8 cellular contexts compared by ENCODE assay signal in the genomic region with DNA sequence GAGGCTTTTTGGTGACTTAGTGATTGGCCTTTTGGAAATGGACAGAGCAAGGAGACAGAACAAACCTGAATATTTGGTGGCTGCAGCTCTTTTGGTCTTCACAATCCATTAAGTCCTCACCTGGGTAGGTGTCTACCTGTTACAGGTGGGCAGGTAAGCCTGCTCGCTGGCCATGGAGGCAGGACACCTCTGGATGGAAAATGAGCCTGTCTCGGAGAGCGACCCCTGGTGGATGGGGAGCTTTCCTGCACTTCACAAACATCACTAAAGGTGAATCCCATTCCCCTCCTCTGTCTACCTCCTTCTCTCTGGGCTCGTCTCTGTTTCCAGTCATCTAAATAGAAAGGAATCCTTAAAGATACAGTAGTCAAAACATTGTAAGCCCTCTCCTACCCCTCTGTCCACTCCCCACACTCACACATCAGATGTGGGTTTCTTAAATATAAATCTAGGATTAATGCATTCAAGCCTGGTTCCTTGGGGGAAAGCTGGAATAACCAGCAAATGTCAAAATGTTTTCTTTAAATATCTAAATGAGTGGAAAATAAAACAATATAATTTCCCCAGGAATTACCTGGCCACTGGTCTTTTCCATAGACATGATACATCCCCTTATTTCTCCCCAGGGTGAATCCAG.
DNase-seq lines count a peak whose midpoint lies in the region; ATAC-seq and TF ChIP-seq lines count a peak whose summit lies in the region.

No MANE protein-coding gene starts in this region.

- H3K9me3 Mint-ChIP-seq in CD4-positive, CD25-positive, alpha-beta regulatory T cell = no peaks in the 10 kb centered on the region
- H3K9me3 Mint-ChIP-seq in T-helper 2 cell treated with Interferon-gamma antibody and Interleukin-4, amounts not matched to agents 5 μg/mL and 100 μg/mL, for 36 hours = no peaks in the 10 kb centered on the region
- H3K9me3 Mint-ChIP-seq in natural killer cell = no peaks in the 10 kb centered on the region

- 12 to 22% methylated on average over 4 of the region's 4 CpGs for WGBS in body of pancreas, 2 donors
- WGBS in upper lobe of left lung, 2 donors = 13 to 14% methylated on average over 4 of the region's 4 CpGs

- no peak overlapping the region for H3K4me3 ChIP-seq in CD4-positive, CD25-positive, alpha-beta regulatory T cell (ENCODE audit: low read depth, low read length)
- no peak overlapping the region for H3K4me3 ChIP-seq in body of pancreas
- no peak overlapping the region for H3K4me3 ChIP-seq in upper lobe of left lung

- peaks cover 0 to 19% (median 5%) of the 10 kb centered on the region in 4 donors for H3K4me1 Mint-ChIP-seq in CD4-positive, CD25-positive, alpha-beta regulatory T cell
- H3K4me1 Mint-ChIP-seq in T-helper 2 cell treated with Interferon-gamma antibody and Interleukin-4, amounts not matched to agents 5 μg/mL and 100 μg/mL, for 36 hours (ENCODE audit: low read depth) = peaks cover 7% of the 10 kb centered on the region
- no peaks in the 10 kb centered on the region for H3K4me1 Mint-ChIP-seq in natural killer cell

- intact Hi-C loops in body of pancreas (cut with DNase I) = no loop called here
- intact Hi-C loops in natural killer cell (cut with micrococcal nuclease) = loop anchor here (1.0 to 2.0 kb wide), 4 partner anchors 52 to 314 kb away; no protein-coding TSS in a partner anchor

- no peaks in the 10 kb centered on the region for H3K36me3 Mint-ChIP-seq in CD4-positive, CD25-positive, alpha-beta regulatory T cell
- no peaks in the 10 kb centered on the region for H3K36me3 Mint-ChIP-seq in T-helper 2 cell treated with Interferon-gamma antibody and Interleukin-4, amounts not matched to agents 5 μg/mL and 100 μg/mL, for 36 hours (ENCODE audit: low read depth)
- H3K36me3 Mint-ChIP-seq in natural killer cell = no peaks in the 10 kb centered on the region

- H3K4me1 ChIP-seq in CD4-positive, CD25-positive, alpha-beta regulatory T cell (ENCODE audit: control insufficient read depth, insufficient read depth, low read length, poor library complexity, severe bottlenecking) = peaks cover 11% of the 10 kb centered on the region
- H3K4me1 ChIP-seq in body of pancreas = peaks cover 4% of the 10 kb centered on the region
- H3K4me1 ChIP-seq in upper lobe of left lung = no peaks in the 10 kb centered on the region

- H3K4me3 Mint-ChIP-seq in CD4-positive, CD25-positive, alpha-beta regulatory T cell = no peak overlapping the region
- H3K4me3 Mint-ChIP-seq in T-helper 2 cell treated with Interferon-gamma antibody and Interleukin-4, amounts not matched to agents 5 μg/mL and 100 μg/mL, for 36 hours = no peak overlapping the region
- no peak overlapping the region for H3K4me3 Mint-ChIP-seq in natural killer cell

- H3K27me3 Mint-ChIP-seq in CD4-positive, CD25-positive, alpha-beta regulatory T cell = peaks cover 5% of the 10 kb centered on the region
- no peaks in the 10 kb centered on the region for H3K27me3 Mint-ChIP-seq in T-helper 2 cell treated with Interferon-gamma antibody and Interleukin-4, amounts not matched to agents 5 μg/mL and 100 μg/mL, for 36 hours (ENCODE audit: low read depth)
- H3K27me3 Mint-ChIP-seq in natural killer cell (ENCODE audit: low read depth in 2 of 2) = no peaks in the 10 kb centered on the region

- peak in 1 of 2 donors; percentile 34 for ATAC-seq in CD4-positive, CD25-positive, alpha-beta regulatory T cell (ENCODE audit: low read depth in 2 of 2)
- ATAC-seq in HG03442 (IDR thresholded peaks at IDR 0.05; ENCODE audit: unreplicated experiment) (peak; percentile 52), body of pancreas (no peak), natural killer cell (peak; percentile 60 to 80 (median 64)), upper lobe of left lung (ENCODE audit: low FRiP score in 2 of 2) (peak in 1 of 2 donors; percentile 48)

- TF ChIP-seq CTCF in body of pancreas (IDR thresholded peaks at IDR 0.05) (peak; percentile 22 to 53 (median 39)), natural killer cell (IDR thresholded peaks at IDR 0.05) (peak; percentile 94), upper lobe of left lung (IDR thresholded peaks at IDR 0.05) (peak in 5 of 6 experiments; percentile 50 to 65 (median 58))

- no peak overlapping the region for H3K27ac ChIP-seq in CD4-positive, CD25-positive, alpha-beta regulatory T cell (ENCODE audit: insufficient read depth, low read length, poor library complexity, severe bottlenecking)
- H3K27ac ChIP-seq in body of pancreas = no peak overlapping the region
- H3K27ac ChIP-seq in upper lobe of left lung = no peak overlapping the region

- DNase-seq in CD4-positive, CD25-positive, alpha-beta regulatory T cell = peak; percentile 28 to 50 (median 38)
- peak; percentile 16 for DNase-seq in T-helper 2 cell treated with Interferon-gamma antibody and Interleukin-4, amounts not matched to agents 5 μg/mL and 100 μg/mL, for 36 hours (ENCODE audit: low spot score)
- DNase-seq in body of pancreas (peak in 3 of 4 donors; percentile 20 to 47 (median 30)), natural killer cell (peak; percentile 56), upper lobe of left lung (peak in 1 of 2 donors; percentile 61), middle frontal gyrus (ENCODE audit: extremely low spot score, low spot score) (no peak), NCI-H510A (lab: John Stamatoyannopoulos, UW) (no peak)

- peak overlapping the region in 1 of 3 donors; percentile 32 for H3K27ac Mint-ChIP-seq in CD4-positive, CD25-positive, alpha-beta regulatory T cell
- no peak overlapping the region for H3K27ac Mint-ChIP-seq in T-helper 2 cell treated with Interferon-gamma antibody and Interleukin-4, amounts not matched to agents 5 μg/mL and 100 μg/mL, for 36 hours
- no peak overlapping the region for H3K27ac Mint-ChIP-seq in natural killer cell

- no peak for TF ChIP-seq EP300 in upper lobe of left lung (IDR thresholded peaks at IDR 0.05)

- TF ChIP-seq POLR2A in body of pancreas (IDR thresholded peaks at IDR 0.05) = no peak
- TF ChIP-seq POLR2A in upper lobe of left lung (IDR thresholded peaks at IDR 0.05) = no peak

- no peaks in the 10 kb centered on the region for H3K9me3 ChIP-seq in CD4-positive, CD25-positive, alpha-beta regulatory T cell (ENCODE audit: control insufficient read depth in 2 of 2, low read length in 2 of 2)
- H3K9me3 ChIP-seq in body of pancreas (no peaks in the 10 kb centered on the region), upper lobe of left lung (no peaks in the 10 kb centered on the region)

- H3K36me3 ChIP-seq in CD4-positive, CD25-positive, alpha-beta regulatory T cell (ENCODE audit: control insufficient read depth, insufficient read depth, low read length) = no peaks in the 10 kb centered on the region
- H3K36me3 ChIP-seq in body of pancreas (replicated peaks in 1 of 2; ENCODE audit: insufficient read depth in 1 of 2, low read depth in 2 of 2) = no peaks in the 10 kb centered on the region
- no peaks in the 10 kb centered on the region for H3K36me3 ChIP-seq in upper lobe of left lung

- no peaks in the 10 kb centered on the region for H3K27me3 ChIP-seq in CD4-positive, CD25-positive, alpha-beta regulatory T cell (ENCODE audit: control insufficient read depth, insufficient read depth, low read length)
- H3K27me3 ChIP-seq in body of pancreas (no peaks in the 10 kb centered on the region), upper lobe of left lung (no peaks in the 10 kb centered on the region)

Comparison
In these comparisons a context has a peak if more than half of its experiments do, and no peak if none do; other contexts are left out.
1. DNase-seq: peak in CD4-positive, CD25-positive, alpha-beta regulatory T cell (3 of 3), T-helper 2 cell treated with Interferon-gamma antibody and Interleukin-4, amounts not matched to agents 5 μg/mL and 100 μg/mL, for 36 hours (single experiment), body of pancreas (3 of 4) and natural killer cell (single experiment); none in middle frontal gyrus (single experiment) and NCI-H510A (single experiment).
2. CTCF ChIP-seq: peak in every context shown above with its lines; median percentile 94 in natural killer cell; 58 in upper lobe of left lung; 39 in body of pancreas.